Comparison of ENCODE assay signal across 8 cellular contexts in the genomic region with DNA sequence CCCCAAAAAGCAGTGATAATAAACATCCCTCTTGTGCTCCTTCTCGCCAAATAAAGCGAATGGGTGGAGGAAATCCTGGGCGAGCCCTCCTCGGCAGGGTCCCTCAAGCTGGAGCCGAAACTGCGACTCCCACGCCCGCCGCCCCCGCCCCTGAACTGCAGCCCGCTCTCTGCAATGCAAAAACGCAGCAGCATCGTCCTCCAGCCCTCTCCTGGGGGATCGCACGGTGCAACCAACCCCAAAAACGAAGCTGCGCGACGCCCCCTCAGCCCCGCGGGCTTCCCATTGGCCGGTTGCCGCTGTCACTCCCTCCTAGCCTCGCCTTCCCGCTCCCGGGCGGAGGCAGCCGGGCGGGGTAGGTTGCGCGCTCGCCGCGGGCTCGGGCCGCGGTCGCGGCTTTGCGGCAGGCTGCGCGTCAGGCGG. TPM values are rescaled to one million over a fixed set of nuclear protein-coding genes. Genes with fewer than 3 reads are reported as not detected.
DNase-seq lines count a peak whose midpoint lies in the region; ATAC-seq and TF ChIP-seq lines count a peak whose summit lies in the region.

A gene with protein sequence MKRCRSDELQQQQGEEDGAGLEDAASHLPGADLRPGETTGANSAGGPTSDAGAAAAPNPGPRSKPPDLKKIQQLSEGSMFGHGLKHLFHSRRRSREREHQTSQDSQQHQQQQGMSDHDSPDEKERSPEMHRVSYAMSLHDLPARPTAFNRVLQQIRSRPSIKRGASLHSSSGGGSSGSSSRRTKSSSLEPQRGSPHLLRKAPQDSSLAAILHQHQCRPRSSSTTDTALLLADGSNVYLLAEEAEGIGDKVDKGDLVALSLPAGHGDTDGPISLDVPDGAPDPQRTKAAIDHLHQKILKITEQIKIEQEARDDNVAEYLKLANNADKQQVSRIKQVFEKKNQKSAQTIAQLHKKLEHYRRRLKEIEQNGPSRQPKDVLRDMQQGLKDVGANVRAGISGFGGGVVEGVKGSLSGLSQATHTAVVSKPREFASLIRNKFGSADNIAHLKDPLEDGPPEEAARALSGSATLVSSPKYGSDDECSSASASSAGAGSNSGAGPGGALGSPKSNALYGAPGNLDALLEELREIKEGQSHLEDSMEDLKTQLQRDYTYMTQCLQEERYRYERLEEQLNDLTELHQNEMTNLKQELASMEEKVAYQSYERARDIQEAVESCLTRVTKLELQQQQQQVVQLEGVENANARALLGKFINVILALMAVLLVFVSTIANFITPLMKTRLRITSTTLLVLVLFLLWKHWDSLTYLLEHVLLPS (plus strand): TSS at position 363 of the 423 bp plus-strand sequence. CDS start 619 bp downstream, outside the sequence.

- peak within 1 kb of the TSS; percentile 67 for H3K4me3 ChIP-seq in lower lobe of right lung

- H3K9me3 ChIP-seq in lower lobe of right lung: no peaks in the 10 kb centered on the region

- intact Hi-C loops in lower lobe of right lung (cut with DNase I): no loop called here

- no peaks in the 10 kb centered on the region for H3K27me3 ChIP-seq in lower lobe of right lung (ENCODE audit: low read depth)

- TF ChIP-seq CTCF in lower lobe of right lung (IDR thresholded peaks at IDR 0.05): no peak

- DNase-seq in HT1080 (ENCODE audit: low read depth) (peak; percentile 86), NOMO-1 (lab: John Stamatoyannopoulos, UW; ENCODE audit: unreplicated experiment in 2 of 2) (peak; percentile 84 to 86), lower lobe of right lung (peak; percentile 86)
- peak; percentile 67 for DNase-seq in effector CD4-positive, alpha-beta T cell
- DNase-seq in stimulated activated CD4-positive, alpha-beta T cell treated with anti-CD3 and anti-CD28 coated beads, Interleukin-4, amount 100 ng/mL, for 48 hours (ENCODE audit: low read depth in 2 of 2): peak; percentile 78 to 80

- POLR2A ChIA-PET in activated CD8-positive, alpha-beta memory T cell treated with anti-CD3 and anti-CD28 coated beads for 36 hours (lab: Charles Lee): interaction anchor here (0.5 to 3.2 kb wide), 4 partner anchors 16 to 58 kb away, joined by 3 to 10 read pairs (median 4); a partner anchor contains a TSS

- no peak within 1 kb of the TSS for H3K27ac ChIP-seq in lower lobe of right lung

- H3K4me1 ChIP-seq in lower lobe of right lung: peaks cover 27% of the 10 kb centered on the region

- peak; percentile 62 for ATAC-seq in GM18858 (IDR thresholded peaks at IDR 0.05; ENCODE audit: unreplicated experiment)
- peak; percentile 94 for ATAC-seq in lower lobe of right lung
- no peak for ATAC-seq in HG02678 (IDR thresholded peaks at IDR 0.05; ENCODE audit: unreplicated experiment)

- no peaks in the 10 kb centered on the region for H3K36me3 ChIP-seq in lower lobe of right lung

- CTCF ChIA-PET in activated CD8-positive, alpha-beta memory T cell treated with anti-CD3 and anti-CD28 coated beads for 36 hours (lab: Charles Lee): interaction anchor here (0.7 to 7.5 kb wide), 6 partner anchors 16 to 130 kb away, joined by 3 to 72 read pairs (median 6); no protein-coding TSS in a partner anchor

RNA-seq across cellular contexts. Expression of the gene that starts here (rescaled TPM):
- 1.5 and 2.3 TPM in 2 replicates for total RNA-seq in HT1080 (2014; rRNA removed; shearing (Covaris generic))
- 1.9 and 2.3 TPM in 2 replicates for polyA plus RNA-seq in HT1080 (2015; cell fraction: cytosol; rRNA removed)
- 1.6 and 1.8 TPM in 2 replicates for polyA plus RNA-seq in HT1080 (2015; cell fraction: nucleus; rRNA removed)
- total RNA-seq in activated CD8-positive, alpha-beta memory T cell treated with anti-CD3 and anti-CD28 coated beads for 36 hours: 10 to 100 TPM; 11.4 to 11.8 TPM
- total RNA-seq in lower lobe of right lung: 3.0 TPM
